Comparison of ENCODE assay signal across 6 cellular contexts in genomic region chr10:59787032-59787431, GRCh38. TPM values are rescaled to one million over a fixed set of nuclear protein-coding genes. Genes with fewer than 3 reads are reported as not detected.
"Had no signal": no experiment of that assay in that cellular context is flagged by ENCODE, and none has a peak within 500 bp of the region (broad histone marks: within the 10 kb centered on the region; RNA-seq: fewer than 3 reads in every experiment).

No MANE protein-coding gene starts in this region.

RNA-seq across cellular contexts. Expression of gene MRLN, which starts 33.8 kb away (rescaled TPM):
- total RNA-seq: M059J, PC-3, Peyer's patch, Right ventricle myocardium superior, SJSA1 had no signal
- polyA plus RNA-seq: SK-N-SH had no signal
